ENCODE assay signal across 1 cellular context in the genomic region with DNA sequence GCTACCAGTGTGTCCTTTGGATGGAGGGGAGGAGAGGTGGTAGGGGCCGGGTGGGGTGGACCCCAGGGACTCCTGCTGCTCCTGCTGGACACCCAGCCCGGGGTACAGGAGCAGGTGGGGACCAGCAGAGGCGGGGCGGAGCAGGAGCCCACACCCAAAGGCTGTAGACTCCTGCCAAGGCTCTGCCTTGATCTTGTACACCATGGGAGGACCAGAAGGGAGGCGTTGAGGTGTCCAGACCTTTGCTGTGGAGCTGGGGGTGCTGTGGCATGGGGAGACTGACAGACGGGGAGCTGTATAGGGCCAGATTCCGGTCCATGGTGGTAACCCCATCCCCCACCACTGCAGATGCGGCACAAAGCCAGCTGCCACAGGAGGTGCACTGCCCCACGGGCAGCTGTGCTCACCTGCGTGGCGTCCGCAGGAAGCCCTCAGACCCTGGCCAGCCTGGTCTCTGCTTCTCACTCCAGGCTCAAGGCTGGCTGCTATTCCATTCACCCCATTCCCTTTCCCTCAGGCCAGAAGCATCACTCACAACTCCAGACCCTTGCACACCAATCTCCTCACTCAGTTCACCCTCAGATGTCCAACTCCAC.
TF ChIP-seq lines count a peak whose summit lies in the region.

No MANE protein-coding gene starts in this region.

TF ChIP-seq in A549, 52 proteins besides CTCF, POLR2A, EP300 and RAD21 (continued from another document):
- TF ChIP-seq, protein P1, sequence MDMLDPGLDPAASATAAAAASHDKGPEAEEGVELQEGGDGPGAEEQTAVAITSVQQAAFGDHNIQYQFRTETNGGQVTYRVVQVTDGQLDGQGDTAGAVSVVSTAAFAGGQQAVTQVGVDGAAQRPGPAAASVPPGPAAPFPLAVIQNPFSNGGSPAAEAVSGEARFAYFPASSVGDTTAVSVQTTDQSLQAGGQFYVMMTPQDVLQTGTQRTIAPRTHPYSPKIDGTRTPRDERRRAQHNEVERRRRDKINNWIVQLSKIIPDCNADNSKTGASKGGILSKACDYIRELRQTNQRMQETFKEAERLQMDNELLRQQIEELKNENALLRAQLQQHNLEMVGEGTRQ (IDR thresholded peaks at IDR 0.05) = no peak
- TF ChIP-seq NFE2L2 (conservative IDR thresholded peaks at IDR 0.05; ENCODE audit: low read length) (no peak), EHF (CRISPR knock-in tag; IDR thresholded peaks at IDR 0.05) (no peak), MAX (IDR thresholded peaks at IDR 0.05) (no peak), RCOR1 (IDR thresholded peaks at IDR 0.05; ENCODE audit: low read depth, low read length) (no peak), JUN (IDR thresholded peaks at IDR 0.05) (no peak), KDM1A (IDR thresholded peaks at IDR 0.05; ENCODE audit: low read depth) (no peak), GATA3 (IDR thresholded peaks at IDR 0.05; ENCODE audit: borderline replicate concordance) (no peak), FOSB (CRISPR knock-in tag; IDR thresholded peaks at IDR 0.05) (no peak)
- TF ChIP-seq, protein P2, sequence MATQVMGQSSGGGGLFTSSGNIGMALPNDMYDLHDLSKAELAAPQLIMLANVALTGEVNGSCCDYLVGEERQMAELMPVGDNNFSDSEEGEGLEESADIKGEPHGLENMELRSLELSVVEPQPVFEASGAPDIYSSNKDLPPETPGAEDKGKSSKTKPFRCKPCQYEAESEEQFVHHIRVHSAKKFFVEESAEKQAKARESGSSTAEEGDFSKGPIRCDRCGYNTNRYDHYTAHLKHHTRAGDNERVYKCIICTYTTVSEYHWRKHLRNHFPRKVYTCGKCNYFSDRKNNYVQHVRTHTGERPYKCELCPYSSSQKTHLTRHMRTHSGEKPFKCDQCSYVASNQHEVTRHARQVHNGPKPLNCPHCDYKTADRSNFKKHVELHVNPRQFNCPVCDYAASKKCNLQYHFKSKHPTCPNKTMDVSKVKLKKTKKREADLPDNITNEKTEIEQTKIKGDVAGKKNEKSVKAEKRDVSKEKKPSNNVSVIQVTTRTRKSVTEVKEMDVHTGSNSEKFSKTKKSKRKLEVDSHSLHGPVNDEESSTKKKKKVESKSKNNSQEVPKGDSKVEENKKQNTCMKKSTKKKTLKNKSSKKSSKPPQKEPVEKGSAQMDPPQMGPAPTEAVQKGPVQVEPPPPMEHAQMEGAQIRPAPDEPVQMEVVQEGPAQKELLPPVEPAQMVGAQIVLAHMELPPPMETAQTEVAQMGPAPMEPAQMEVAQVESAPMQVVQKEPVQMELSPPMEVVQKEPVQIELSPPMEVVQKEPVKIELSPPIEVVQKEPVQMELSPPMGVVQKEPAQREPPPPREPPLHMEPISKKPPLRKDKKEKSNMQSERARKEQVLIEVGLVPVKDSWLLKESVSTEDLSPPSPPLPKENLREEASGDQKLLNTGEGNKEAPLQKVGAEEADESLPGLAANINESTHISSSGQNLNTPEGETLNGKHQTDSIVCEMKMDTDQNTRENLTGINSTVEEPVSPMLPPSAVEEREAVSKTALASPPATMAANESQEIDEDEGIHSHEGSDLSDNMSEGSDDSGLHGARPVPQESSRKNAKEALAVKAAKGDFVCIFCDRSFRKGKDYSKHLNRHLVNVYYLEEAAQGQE (IDR thresholded peaks at IDR 0.05) = no peak
- TF ChIP-seq, protein P3, sequence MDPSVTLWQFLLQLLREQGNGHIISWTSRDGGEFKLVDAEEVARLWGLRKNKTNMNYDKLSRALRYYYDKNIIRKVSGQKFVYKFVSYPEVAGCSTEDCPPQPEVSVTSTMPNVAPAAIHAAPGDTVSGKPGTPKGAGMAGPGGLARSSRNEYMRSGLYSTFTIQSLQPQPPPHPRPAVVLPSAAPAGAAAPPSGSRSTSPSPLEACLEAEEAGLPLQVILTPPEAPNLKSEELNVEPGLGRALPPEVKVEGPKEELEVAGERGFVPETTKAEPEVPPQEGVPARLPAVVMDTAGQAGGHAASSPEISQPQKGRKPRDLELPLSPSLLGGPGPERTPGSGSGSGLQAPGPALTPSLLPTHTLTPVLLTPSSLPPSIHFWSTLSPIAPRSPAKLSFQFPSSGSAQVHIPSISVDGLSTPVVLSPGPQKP (IDR thresholded peaks at IDR 0.05; ENCODE audit: low read depth, low read length) = no peak
TF ChIP-seq in A549: peak in this region for 0.
